In genomic region chr14:64208981-64209380, GRCh38 we compare ENCODE assay signal across 21 cellular contexts.
DNase-seq lines count a peak whose midpoint lies in the region; ATAC-seq and TF ChIP-seq lines count a peak whose summit lies in the region.
"Had no signal": no experiment of that assay in that cellular context is flagged by ENCODE, and none has a peak within 500 bp of the region (broad histone marks: within the 10 kb centered on the region; RNA-seq: fewer than 3 reads in every experiment).

No MANE protein-coding gene starts in this region.

- no peaks in the 10 kb centered on the region for H4K20me1 ChIP-seq in mammary epithelial cell (ENCODE audit: insufficient read depth, low read length)

- peak overlapping the region; percentile 21 for H3K4me3 Mint-ChIP-seq in endothelial cell (ENCODE audit: unreplicated experiment)
- H3K4me3 Mint-ChIP-seq: activated CD8-positive, alpha-beta memory T cell treated with anti-CD3 and anti-CD28 coated beads, Interleukin-2, amount 10 ng/mL, durations not matched to agents 7 days and 5 days; activated naive CD8-positive, alpha-beta T cell; activated T-cell treated with anti-CD3 and anti-CD28 coated beads, Interleukin-2, amount 50 U/mL, for 72 hours had no signal

- H3K4me3 ChIP-seq in skeletal muscle tissue (ENCODE audit: low read length in 3 of 3) = peak overlapping the region in 1 of 3 donors; percentile 21
- no peak overlapping the region for H3K4me3 ChIP-seq in mammary epithelial cell (replicated peaks in 1 of 3; ENCODE audit: insufficient read depth in 1 of 3, low read depth in 2 of 3, low read length in 3 of 3)
- H3K4me3 ChIP-seq: cardiac muscle cell, GM12878 had no signal

- DNase-seq in endothelial cell (ENCODE audit: low spot score) (no peak), mammary epithelial cell (no peak), AML-193 (lab: John Stamatoyannopoulos, UW) (no peak), cerebellar nuclear complex (lab: John Stamatoyannopoulos, UW) (no peak)
- DNase-seq: ACHN; activated CD4-positive, alpha-beta T cell treated with anti-CD3 and anti-CD28 coated beads, Interleukin-2, amount 50 U/mL, for 1 hour; activated CD8-positive, alpha-beta memory T cell treated with anti-CD3 and anti-CD28 coated beads, Interleukin-2, amount 10 ng/mL, durations not matched to agents 7 days and 5 days; activated T-cell treated with anti-CD3 and anti-CD28 coated beads, Interleukin-2, amount 50 U/mL, for 72 hours; aorta; MV-4-11; small intestine; stimulated activated CD4-positive, alpha-beta T cell treated with anti-CD3 and anti-CD28 coated beads, Interleukin-2, amount 100 ng/mL, for 24 hours; T-helper 9 cell; WERI-Rb-1 had no signal

- H3K36me3 ChIP-seq in skeletal muscle tissue (ENCODE audit: control insufficient read depth in 3 of 3, insufficient read depth in 3 of 3, low read length in 3 of 3) (peaks cover 27 to 36% (median 29%) of the 10 kb centered on the region in 3 donors), mammary epithelial cell (ENCODE audit: insufficient read depth, low read length) (no peaks in the 10 kb centered on the region)

- BruUV-seq in mammary epithelial cell (replicated peaks; lab: Mats Ljungman, UMichigan) = no TSS peak

- H3K9ac ChIP-seq in skeletal muscle tissue (ENCODE audit: low read depth in 1 of 3, low read length in 3 of 3) (peak overlapping the region in 1 of 3 donors; percentile 51), mammary epithelial cell (ENCODE audit: insufficient read depth, low read length) (no peak overlapping the region)

- no peaks in the 10 kb centered on the region for H3K4me1 Mint-ChIP-seq in endothelial cell (ENCODE audit: unreplicated experiment)

- in situ Hi-C loops in mammary epithelial cell (cut with MboI; ENCODE audit: low sequenced_read_pairs in 2 of 2) = no loop called here

- no peaks in the 10 kb centered on the region for H3K9me3 Mint-ChIP-seq in endothelial cell (ENCODE audit: unreplicated experiment)
- H3K9me3 Mint-ChIP-seq: activated T-cell treated with anti-CD3 and anti-CD28 coated beads, Interleukin-2, amount 50 U/mL, for 72 hours had no signal

- H3K27me3 ChIP-seq in layer of hippocampus (ENCODE audit: control insufficient read depth, insufficient read depth, low read length) (no peaks in the 10 kb centered on the region), skeletal muscle tissue (ENCODE audit: control insufficient read depth in 3 of 3, insufficient read depth in 3 of 3, low read length in 3 of 3) (no peaks in the 10 kb centered on the region), mammary epithelial cell (ENCODE audit: insufficient read depth, low read length) (no peaks in the 10 kb centered on the region)
- H3K27me3 ChIP-seq: cardiac muscle cell had no signal

- H3K36me3 Mint-ChIP-seq in endothelial cell (ENCODE audit: low read depth, unreplicated experiment) = peaks cover 4% of the 10 kb centered on the region

- WGBS in mammary epithelial cell (ENCODE audit: low coverage, missing lambda C conversion rate) = 85% methylated on average over 8 of the region's 10 CpGs

- dilution Hi-C loops in mammary epithelial cell (cut with HindIII; ENCODE audit: low sequenced_read_pairs) = no loop called here

- H3K27me3 Mint-ChIP-seq in endothelial cell (ENCODE audit: unreplicated experiment) = no peaks in the 10 kb centered on the region
- H3K27me3 Mint-ChIP-seq: activated CD8-positive, alpha-beta memory T cell treated with anti-CD3 and anti-CD28 coated beads, Interleukin-2, amount 10 ng/mL, durations not matched to agents 7 days and 5 days; activated naive CD8-positive, alpha-beta T cell had no signal

- H3K9me3 ChIP-seq in skeletal muscle tissue (ENCODE audit: control insufficient read depth in 3 of 3, low read length in 3 of 3) (no peaks in the 10 kb centered on the region), mammary epithelial cell (replicated peaks; ENCODE audit: insufficient read depth, low read length) (no peaks in the 10 kb centered on the region)

- CTCF ChIA-PET in mammary epithelial cell (lab: Charles Lee; ENCODE audit: low non-redundant PET) = no interaction called here

- H3K79me2 ChIP-seq in mammary epithelial cell (ENCODE audit: insufficient read depth, low read length) = no peaks in the 10 kb centered on the region

- TF ChIP-seq CTCF in endothelial cell (IDR thresholded peaks at IDR 0.05; ENCODE audit: unreplicated experiment) = no peak
- TF ChIP-seq CTCF in mammary epithelial cell (conservative IDR thresholded peaks at IDR 0.05 in 1 of 2, IDR thresholded peaks at IDR 0.05 in 1 of 2; ENCODE audit: extremely low read depth in 1 of 2, insufficient read depth in 1 of 2, low read depth in 1 of 2, low read length in 2 of 2) = no peak

- intact Hi-C loops in mammary epithelial cell (cut with micrococcal nuclease) = no loop called here

- no peak overlapping the region for H3K4me2 ChIP-seq in mammary epithelial cell (ENCODE audit: insufficient read depth, low read depth, low read length)

- ATAC-seq in GM18907 (IDR thresholded peaks at IDR 0.05; ENCODE audit: unreplicated experiment) (peak; percentile 6), GM18858 (IDR thresholded peaks at IDR 0.05; ENCODE audit: unreplicated experiment) (no peak)
- ATAC-seq: activated CD8-positive, alpha-beta memory T cell treated with anti-CD3 and anti-CD28 coated beads, Interleukin-2, amount 10 ng/mL, durations not matched to agents 7 days and 5 days; activated T-cell treated with anti-CD3 and anti-CD28 coated beads, Interleukin-2, amount 50 U/mL, for 72 hours had no signal

- no peak overlapping the region for H2AFZ ChIP-seq in mammary epithelial cell (ENCODE audit: low read depth, low read length)

- peak overlapping the region; percentile 0 for H3K27ac ChIP-seq in layer of hippocampus (ENCODE audit: low read depth, low read length)
- peak overlapping the region; percentile 57 for H3K27ac ChIP-seq in skeletal muscle tissue (ENCODE audit: low read depth, low read length)
- H3K27ac ChIP-seq in mammary epithelial cell (ENCODE audit: insufficient read depth, low read depth, low read length) = no peak overlapping the region
- H3K27ac ChIP-seq: cardiac muscle cell had no signal

- H3K27ac Mint-ChIP-seq in endothelial cell (ENCODE audit: unreplicated experiment) = no peak overlapping the region
- H3K27ac Mint-ChIP-seq: activated CD8-positive, alpha-beta memory T cell treated with anti-CD3 and anti-CD28 coated beads, Interleukin-2, amount 10 ng/mL, durations not matched to agents 7 days and 5 days; activated naive CD8-positive, alpha-beta T cell; activated T-cell treated with anti-CD3 and anti-CD28 coated beads, Interleukin-2, amount 50 U/mL, for 72 hours had no signal

- H3K4me1 ChIP-seq in skeletal muscle tissue (ENCODE audit: control insufficient read depth in 3 of 3, insufficient read depth in 3 of 3, low read length in 3 of 3) (peaks cover 19 to 40% (median 22%) of the 10 kb centered on the region in 3 donors), mammary epithelial cell (ENCODE audit: insufficient read depth, low read length) (no peaks in the 10 kb centered on the region)
